ENCODE assay signal across 10 cellular contexts in the genomic region with DNA sequence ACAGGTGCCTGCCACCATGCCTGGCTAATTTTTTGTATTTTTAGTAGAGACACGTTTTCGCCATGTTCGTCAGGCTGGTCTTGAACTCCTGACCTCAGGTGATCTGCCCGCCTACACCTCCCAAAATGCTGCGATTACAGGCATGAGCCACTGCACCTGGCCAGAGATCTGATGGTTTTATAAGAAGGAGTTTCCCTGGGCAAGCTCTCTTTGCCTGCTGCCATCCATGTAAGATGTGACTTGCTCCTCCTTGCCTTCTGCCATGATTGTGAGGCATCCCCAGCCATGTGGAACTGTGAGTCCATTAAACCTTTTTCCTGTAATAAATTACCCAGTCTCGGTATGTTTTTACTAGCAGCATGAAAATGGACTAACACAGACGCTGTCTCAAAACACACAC. TPM values are rescaled to one million over a fixed set of nuclear protein-coding genes. Genes with fewer than 3 reads are reported as not detected.
"Had no signal": no experiment of that assay in that cellular context is flagged by ENCODE, and none has a peak within 500 bp of the region (broad histone marks: within the 10 kb centered on the region; RNA-seq: fewer than 3 reads in every experiment).

No MANE protein-coding gene starts in this region.

RNA-seq across cellular contexts. Expression of gene AQP10, which starts 11.8 kb away (rescaled TPM):
- total RNA-seq: stomach, subcutaneous adipose tissue, temporal lobe, thoracic aorta, thyroid gland, transverse colon, ureter, urinary bladder, uterus, vagina had no signal
- polyA plus RNA-seq: stomach had no signal
